Comparison of ENCODE assay signal across 1 cellular context in the genomic region with DNA sequence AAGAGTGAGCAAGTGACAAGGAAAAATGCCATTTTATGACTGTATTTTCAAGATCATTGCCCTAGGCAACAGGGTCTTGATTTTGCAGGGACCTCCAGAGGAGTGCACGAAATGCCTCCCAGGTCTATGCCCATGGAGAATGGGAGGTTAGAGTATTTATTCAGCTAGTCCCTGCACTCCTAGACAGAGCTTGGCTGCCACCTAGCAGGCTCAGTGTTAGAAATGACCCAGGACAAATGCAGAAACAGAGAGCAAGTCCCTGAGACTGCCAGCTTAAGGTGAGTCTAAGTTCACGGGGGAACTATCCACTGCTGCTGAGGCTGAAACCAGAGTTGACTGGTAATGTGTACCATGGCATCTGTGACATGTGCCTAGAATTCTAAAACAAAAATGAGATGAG.
TF ChIP-seq lines count a peak whose summit lies in the region.

No MANE protein-coding gene starts in this region.

TF ChIP-seq in HepG2, 621 proteins besides CTCF, POLR2A, EP300 and RAD21 (continued from another document):
- TF ChIP-seq, protein P1, sequence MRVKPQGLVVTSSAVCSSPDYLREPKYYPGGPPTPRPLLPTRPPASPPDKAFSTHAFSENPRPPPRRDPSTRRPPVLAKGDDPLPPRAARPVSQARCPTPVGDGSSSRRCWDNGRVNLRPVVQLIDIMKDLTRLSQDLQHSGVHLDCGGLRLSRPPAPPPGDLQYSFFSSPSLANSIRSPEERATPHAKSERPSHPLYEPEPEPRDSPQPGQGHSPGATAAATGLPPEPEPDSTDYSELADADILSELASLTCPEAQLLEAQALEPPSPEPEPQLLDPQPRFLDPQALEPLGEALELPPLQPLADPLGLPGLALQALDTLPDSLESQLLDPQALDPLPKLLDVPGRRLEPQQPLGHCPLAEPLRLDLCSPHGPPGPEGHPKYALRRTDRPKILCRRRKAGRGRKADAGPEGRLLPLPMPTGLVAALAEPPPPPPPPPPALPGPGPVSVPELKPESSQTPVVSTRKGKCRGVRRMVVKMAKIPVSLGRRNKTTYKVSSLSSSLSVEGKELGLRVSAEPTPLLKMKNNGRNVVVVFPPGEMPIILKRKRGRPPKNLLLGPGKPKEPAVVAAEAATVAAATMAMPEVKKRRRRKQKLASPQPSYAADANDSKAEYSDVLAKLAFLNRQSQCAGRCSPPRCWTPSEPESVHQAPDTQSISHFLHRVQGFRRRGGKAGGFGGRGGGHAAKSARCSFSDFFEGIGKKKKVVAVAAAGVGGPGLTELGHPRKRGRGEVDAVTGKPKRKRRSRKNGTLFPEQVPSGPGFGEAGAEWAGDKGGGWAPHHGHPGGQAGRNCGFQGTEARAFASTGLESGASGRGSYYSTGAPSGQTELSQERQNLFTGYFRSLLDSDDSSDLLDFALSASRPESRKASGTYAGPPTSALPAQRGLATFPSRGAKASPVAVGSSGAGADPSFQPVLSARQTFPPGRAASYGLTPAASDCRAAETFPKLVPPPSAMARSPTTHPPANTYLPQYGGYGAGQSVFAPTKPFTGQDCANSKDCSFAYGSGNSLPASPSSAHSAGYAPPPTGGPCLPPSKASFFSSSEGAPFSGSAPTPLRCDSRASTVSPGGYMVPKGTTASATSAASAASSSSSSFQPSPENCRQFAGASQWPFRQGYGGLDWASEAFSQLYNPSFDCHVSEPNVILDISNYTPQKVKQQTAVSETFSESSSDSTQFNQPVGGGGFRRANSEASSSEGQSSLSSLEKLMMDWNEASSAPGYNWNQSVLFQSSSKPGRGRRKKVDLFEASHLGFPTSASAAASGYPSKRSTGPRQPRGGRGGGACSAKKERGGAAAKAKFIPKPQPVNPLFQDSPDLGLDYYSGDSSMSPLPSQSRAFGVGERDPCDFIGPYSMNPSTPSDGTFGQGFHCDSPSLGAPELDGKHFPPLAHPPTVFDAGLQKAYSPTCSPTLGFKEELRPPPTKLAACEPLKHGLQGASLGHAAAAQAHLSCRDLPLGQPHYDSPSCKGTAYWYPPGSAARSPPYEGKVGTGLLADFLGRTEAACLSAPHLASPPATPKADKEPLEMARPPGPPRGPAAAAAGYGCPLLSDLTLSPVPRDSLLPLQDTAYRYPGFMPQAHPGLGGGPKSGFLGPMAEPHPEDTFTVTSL (CRISPR knock-in tag; IDR thresholded peaks at IDR 0.05; ENCODE audit: borderline replicate concordance) = no peak
- TF ChIP-seq JARID2 (CRISPR knock-in tag; IDR thresholded peaks at IDR 0.05; ENCODE audit: insufficient replicate concordance) (no peak), DMAP1 (CRISPR knock-in tag; IDR thresholded peaks at IDR 0.05) (no peak), STAT5B (CRISPR knock-in tag; IDR thresholded peaks at IDR 0.05) (no peak), STAG1 (CRISPR knock-in tag; IDR thresholded peaks at IDR 0.05) (peak; percentile 76), SMC3 (IDR thresholded peaks at IDR 0.05; ENCODE audit: low read length) (peak; percentile 18; the same call in 1 of the 2 replicates), PCBP2 (optimal IDR thresholded peaks at IDR 0.05; ENCODE audit: low read depth, low read length, poor library complexity, severe bottlenecking) (no peak), RBAK (CRISPR knock-in tag; IDR thresholded peaks at IDR 0.05) (no peak)
